ENCODE assay signal across 18 cellular contexts in the genomic region with DNA sequence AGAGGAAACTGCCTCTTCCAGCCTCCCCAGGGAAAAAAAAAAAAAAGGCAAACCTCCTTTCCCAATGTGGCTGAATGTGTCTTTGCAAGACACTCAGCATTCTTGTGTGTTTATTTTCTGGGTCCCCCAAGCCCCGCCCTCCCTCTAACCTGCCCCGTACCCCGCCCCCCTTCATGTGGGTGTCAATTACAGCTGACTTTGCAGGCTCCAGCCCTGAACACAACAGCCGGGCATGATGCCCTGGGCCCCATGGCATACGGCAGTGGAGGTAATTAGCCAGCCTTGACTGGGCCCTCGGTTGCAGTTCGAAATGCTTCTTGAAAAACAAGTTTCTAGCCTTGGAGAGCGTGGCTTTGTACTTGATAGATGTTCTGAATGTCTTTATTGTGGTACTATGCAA.
"Had no signal": no experiment of that assay in that cellular context is flagged by ENCODE, and none has a peak within 500 bp of the region (broad histone marks: within the 10 kb centered on the region; RNA-seq: fewer than 3 reads in every experiment).

No MANE protein-coding gene starts in this region.

- H3K4me3 ChIP-seq: dorsolateral prefrontal cortex, hepatocyte, sigmoid colon, skin epidermis, upper lobe of right lung, vagina had no signal

- H3K9me3 Mint-ChIP-seq: nephron progenitor cell had no signal

- H3K36me3 Mint-ChIP-seq: naive thymus-derived CD4-positive, alpha-beta T cell had no signal

- H3K27ac Mint-ChIP-seq: naive thymus-derived CD4-positive, alpha-beta T cell; nephron progenitor cell had no signal

- ATAC-seq: left colon; naive thymus-derived CD4-positive, alpha-beta T cell; upper lobe of right lung had no signal

- H3K27me3 Mint-ChIP-seq: naive thymus-derived CD4-positive, alpha-beta T cell had no signal

- H3K4me3 Mint-ChIP-seq: naive thymus-derived CD4-positive, alpha-beta T cell; nephron progenitor cell had no signal

- H3K4me1 ChIP-seq: sigmoid colon, upper lobe of right lung, vagina had no signal

- H3K4me1 Mint-ChIP-seq: naive thymus-derived CD4-positive, alpha-beta T cell had no signal

- H3K36me3 ChIP-seq: neutrophil, sigmoid colon, upper lobe of right lung, vagina had no signal

- DNase-seq: cortex of kidney; dorsolateral prefrontal cortex; effector CD8-positive, alpha-beta T cell; foreskin melanocyte; head of caudate nucleus; kidney; left colon; naive thymus-derived CD4-positive, alpha-beta T cell; nephron progenitor cell; posterior cingulate gyrus; sigmoid colon; stimulated activated CD4-positive, alpha-beta T cell treated with anti-CD3 and anti-CD28 coated beads, Interleukin-12 subunit alpha, Interleukin-12 subunit beta, amount 100 ng/mL, for 4 hours; stimulated activated naive CD4-positive, alpha-beta T cell treated with Interleukin-2 at 50 U/mL for 16 hours; upper lobe of right lung had no signal

- H3K27me3 ChIP-seq: dorsolateral prefrontal cortex, hepatocyte, neutrophil, sigmoid colon, upper lobe of right lung, vagina had no signal

- H3K27ac ChIP-seq: dorsolateral prefrontal cortex, hepatocyte, neutrophil, sigmoid colon, skin epidermis, upper lobe of right lung, vagina had no signal

- H3K9me3 ChIP-seq: neutrophil, sigmoid colon, upper lobe of right lung, vagina had no signal
